ENCODE assay signal across 11 cellular contexts in the genomic region with DNA sequence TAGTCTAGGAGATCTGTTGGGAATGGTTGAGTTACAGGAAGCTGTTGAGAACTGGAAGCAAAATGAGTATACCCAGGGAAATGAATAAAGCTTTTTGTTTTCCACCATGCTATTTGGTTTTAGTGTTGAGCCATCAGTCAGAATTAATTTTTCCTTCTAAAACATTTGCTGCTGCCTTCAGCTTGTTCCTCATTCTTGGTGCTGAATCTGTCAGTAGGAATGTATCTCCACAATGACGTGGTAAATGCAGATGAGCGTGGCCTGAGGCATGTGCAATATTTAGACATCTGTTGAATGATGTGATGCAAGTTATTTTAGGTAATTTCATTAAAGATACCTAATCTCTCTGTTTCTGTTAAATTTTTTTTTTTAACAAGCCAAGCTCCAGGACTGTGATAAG. TPM values are rescaled to one million over a fixed set of nuclear protein-coding genes. Genes with fewer than 3 reads are reported as not detected.
A peak's percentile ranks its signal among the peaks of the same experiment; 100 is the strongest.
DNase-seq lines count a peak whose midpoint lies in the region; ATAC-seq and TF ChIP-seq lines count a peak whose summit lies in the region.
"Had no signal": no experiment of that assay in that cellular context is flagged by ENCODE, and none has a peak within 500 bp of the region (broad histone marks: within the 10 kb centered on the region; RNA-seq: fewer than 3 reads in every experiment).

No MANE protein-coding gene starts in this region.

- no peak overlapping the region for H3K4me3 ChIP-seq in RWPE2 (ENCODE audit: severe bottlenecking)
- no peak overlapping the region for H3K4me3 ChIP-seq in esophagus muscularis mucosa
- no peak overlapping the region for H3K4me3 ChIP-seq in smooth muscle cell
- no peak overlapping the region for H3K4me3 ChIP-seq in left ventricle myocardium inferior

- POLR2A ChIA-PET in activated CD4-positive, alpha-beta T cell treated with anti-CD3 and anti-CD28 coated beads for 36 hours (lab: Charles Lee) = interaction anchor here (1.0 to 4.3 kb wide), 4 partner anchors 10 to 153 kb away, joined by 3 to 33 read pairs (median 6); a partner anchor contains a TSS

- peaks cover 100% of the 10 kb centered on the region for H4K20me1 ChIP-seq in smooth muscle cell (ENCODE audit: low read depth)

- 28% methylated on average over 2 of the region's 2 CpGs for WGBS in esophagus muscularis mucosa
- 10% methylated on average over 2 of the region's 2 CpGs for WGBS in smooth muscle cell (ENCODE audit: low lambda C conversion rate)

- no peaks in the 10 kb centered on the region for H3K27me3 ChIP-seq in RWPE2 (ENCODE audit: insufficient read depth, poor library complexity, severe bottlenecking)
- no peaks in the 10 kb centered on the region for H3K27me3 ChIP-seq in esophagus muscularis mucosa
- H3K27me3 ChIP-seq in smooth muscle cell (ENCODE audit: low read depth) = no peaks in the 10 kb centered on the region
- no peaks in the 10 kb centered on the region for H3K27me3 ChIP-seq in left ventricle myocardium inferior (ENCODE audit: low read depth)

- peaks cover 95% of the 10 kb centered on the region for H3K4me1 Mint-ChIP-seq in activated CD4-positive, alpha-beta T cell treated with anti-CD3 and anti-CD28 coated beads for 36 hours

- no peak for TF ChIP-seq EP300 in esophagus muscularis mucosa (IDR thresholded peaks at IDR 0.05)

- no peak overlapping the region for H2AFZ ChIP-seq in smooth muscle cell (ENCODE audit: low read depth)

- peaks cover 90% of the 10 kb centered on the region for H3K36me3 Mint-ChIP-seq in activated CD4-positive, alpha-beta T cell treated with anti-CD3 and anti-CD28 coated beads for 36 hours (ENCODE audit: low read depth)

- H3K4me2 ChIP-seq in smooth muscle cell = peak overlapping the region; percentile 50

- peaks cover 34% of the 10 kb centered on the region for H3F3A ChIP-seq in smooth muscle cell (ENCODE audit: low read depth)

- peaks cover 68% of the 10 kb centered on the region for H3K4me1 ChIP-seq in RWPE2 (ENCODE audit: insufficient read depth, poor library complexity, severe bottlenecking)
- H3K4me1 ChIP-seq in esophagus muscularis mucosa = peaks cover 99 to 100% (median 100%) of the 10 kb centered on the region in 4 donors
- peaks cover 27% of the 10 kb centered on the region for H3K4me1 ChIP-seq in smooth muscle cell (ENCODE audit: low read depth)
- H3K4me1 ChIP-seq in left ventricle myocardium inferior = peaks cover 100% of the 10 kb centered on the region

- TF ChIP-seq CTCF in RWPE2 (IDR thresholded peaks at IDR 0.05; ENCODE audit: poor library complexity, severe bottlenecking) (no peak), esophagus muscularis mucosa (IDR thresholded peaks at IDR 0.05) (no peak), smooth muscle cell (IDR thresholded peaks at IDR 0.05; ENCODE audit: borderline replicate concordance, insufficient read depth, poor library complexity, severe bottlenecking) (no peak), left ventricle myocardium inferior (IDR thresholded peaks at IDR 0.05; ENCODE audit: borderline replicate concordance) (no peak)

- intact Hi-C loops in activated CD4-positive, alpha-beta T cell treated with anti-CD3 and anti-CD28 coated beads for 36 hours (cut with DNase I, micrococcal nuclease) = no loop called here
- intact Hi-C loops in esophagus muscularis mucosa (cut with DNase I) (no loop called here), left ventricle myocardium inferior (cut with micrococcal nuclease) (no loop called here)

- peak overlapping the region; percentile 33 for H3K4me3 Mint-ChIP-seq in activated CD4-positive, alpha-beta T cell treated with anti-CD3 and anti-CD28 coated beads for 36 hours

- ATAC-seq in activated CD4-positive, alpha-beta T cell treated with anti-CD3 and anti-CD28 coated beads for 36 hours = no peak
- ATAC-seq in RWPE2 (ENCODE audit: low read depth) (peak; percentile 80), GM18517 (IDR thresholded peaks at IDR 0.05; ENCODE audit: unreplicated experiment) (no peak)

- TF ChIP-seq POLR2A in esophagus muscularis mucosa (IDR thresholded peaks at IDR 0.05; ENCODE audit: low read depth) = no peak

- H3K27me3 Mint-ChIP-seq in activated CD4-positive, alpha-beta T cell treated with anti-CD3 and anti-CD28 coated beads for 36 hours = no peaks in the 10 kb centered on the region

- H3K9me3 Mint-ChIP-seq in activated CD4-positive, alpha-beta T cell treated with anti-CD3 and anti-CD28 coated beads for 36 hours (ENCODE audit: low read depth) = no peaks in the 10 kb centered on the region

- H3K9me3 ChIP-seq in RWPE2 (ENCODE audit: severe bottlenecking) (no peaks in the 10 kb centered on the region), esophagus muscularis mucosa (no peaks in the 10 kb centered on the region), smooth muscle cell (replicated peaks; ENCODE audit: low read depth) (no peaks in the 10 kb centered on the region), left ventricle myocardium inferior (replicated peaks) (no peaks in the 10 kb centered on the region)

- peak overlapping the region; percentile 80 for H3K27ac Mint-ChIP-seq in activated CD4-positive, alpha-beta T cell treated with anti-CD3 and anti-CD28 coated beads for 36 hours

- no peak overlapping the region for H3K9ac ChIP-seq in smooth muscle cell (ENCODE audit: low read depth)

- peaks cover 100% of the 10 kb centered on the region for H3K79me2 ChIP-seq in smooth muscle cell (ENCODE audit: low read depth)

- CTCF ChIA-PET in activated CD4-positive, alpha-beta T cell treated with anti-CD3 and anti-CD28 coated beads for 36 hours (lab: Charles Lee) = interaction anchor here (0.6 to 5.0 kb wide), 10 partner anchors 8 to 93 kb away, joined by 3 to 20 read pairs (median 4); a partner anchor contains a TSS

- no peak for DNase-seq in activated CD4-positive, alpha-beta T cell treated with anti-CD3 and anti-CD28 coated beads for 36 hours
- no peak for DNase-seq in activated CD4-positive, alpha-beta T cell treated with anti-CD3 and anti-CD28 coated beads, Interleukin-2, amount 50 U/mL, for 1 hour
- DNase-seq in RWPE2 (ENCODE audit: low spot score) (no peak), esophagus muscularis mucosa (ENCODE audit: extremely low spot score) (no peak), smooth muscle cell (lab: John Stamatoyannopoulos, UW; ENCODE audit: unreplicated experiment) (no peak), left ventricle myocardium inferior (no peak), NAMALWA (ENCODE audit: low spot score) (no peak)
- DNase-seq: glutamatergic neuron, NCI-H526, occipital lobe had no signal

- H3K36me3 ChIP-seq in RWPE2 (ENCODE audit: low read depth) = peaks cover 96% of the 10 kb centered on the region
- H3K36me3 ChIP-seq in esophagus muscularis mucosa = peaks cover 19 to 39% (median 32%) of the 10 kb centered on the region in 4 donors
- peaks cover 14% of the 10 kb centered on the region for H3K36me3 ChIP-seq in smooth muscle cell (ENCODE audit: low read depth)
- peaks cover 57% of the 10 kb centered on the region for H3K36me3 ChIP-seq in left ventricle myocardium inferior

- H3K27ac ChIP-seq in RWPE2 (ENCODE audit: poor library complexity, severe bottlenecking) (peak overlapping the region; percentile 66), esophagus muscularis mucosa (replicated peaks in 1 of 4) (peak overlapping the region; percentile 6 to 54 (median 30)), smooth muscle cell (ENCODE audit: low read depth) (peak overlapping the region; percentile 85), left ventricle myocardium inferior (replicated peaks) (no peak overlapping the region)

RNA-seq across cellular contexts. Expression of a gene that starts 10.9 kb away (rescaled TPM):
- total RNA-seq in activated CD4-positive, alpha-beta T cell treated with anti-CD3 and anti-CD28 coated beads for 36 hours = 10 to 100 TPM; 42.4 to 51.4 TPM
- 10 to 100 TPM; 51.7 to 65.2 (median 57.1) TPM for total RNA-seq in esophagus muscularis mucosa
- total RNA-seq in smooth muscle cell = 77.5 and 86.7 TPM in 2 replicates
- polyA plus RNA-seq in smooth muscle cell = 26.7 and 29.1 TPM in 2 replicates
- 52.3 TPM for total RNA-seq in left ventricle myocardium inferior
